In the genomic region with DNA sequence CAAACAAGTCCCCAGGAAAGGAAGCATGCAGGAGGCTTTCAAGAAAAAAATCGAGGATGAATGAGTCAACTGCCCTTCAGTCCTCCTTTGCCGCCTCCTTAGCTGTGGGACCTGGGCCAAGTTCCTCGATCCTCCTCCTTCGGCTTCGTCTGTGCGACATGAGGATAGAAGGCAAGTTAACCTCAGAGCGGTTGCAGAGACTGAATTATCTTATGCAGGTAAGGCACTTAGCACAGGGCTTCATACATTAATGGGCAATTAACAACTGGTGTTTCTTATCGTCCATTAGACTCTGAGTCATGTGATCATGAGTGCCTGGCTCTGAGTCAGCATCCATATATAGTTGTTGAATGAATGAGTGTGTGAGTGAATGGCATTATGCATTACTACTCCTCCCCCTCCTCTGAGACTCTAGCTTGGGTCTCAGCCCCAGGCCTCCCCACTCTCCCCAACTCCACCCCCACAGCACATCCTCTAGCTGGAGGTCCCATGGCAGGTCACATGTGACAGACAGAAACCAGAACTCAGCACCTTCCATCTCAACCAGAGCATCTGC, we compare ENCODE assay signal across 1 cellular context.
TF ChIP-seq lines count a peak whose summit lies in the region.

No MANE protein-coding gene starts in this region.

TF ChIP-seq in K562, 482 proteins besides CTCF, POLR2A, EP300 and RAD21 (continued from another document and continues in another):
- TF ChIP-seq SIRT6 (IDR thresholded peaks at IDR 0.05; ENCODE audit: low read depth, low read length) = no peak
- TF ChIP-seq HDGF (IDR thresholded peaks at IDR 0.05) = no peak
- TF ChIP-seq ZNF316 (IDR thresholded peaks at IDR 0.05) = peak; percentile 40
- peak; percentile 16 for TF ChIP-seq FOS (IDR thresholded peaks at IDR 0.05; ENCODE audit: extremely low read depth, insufficient read length)
- TF ChIP-seq, protein P1, sequence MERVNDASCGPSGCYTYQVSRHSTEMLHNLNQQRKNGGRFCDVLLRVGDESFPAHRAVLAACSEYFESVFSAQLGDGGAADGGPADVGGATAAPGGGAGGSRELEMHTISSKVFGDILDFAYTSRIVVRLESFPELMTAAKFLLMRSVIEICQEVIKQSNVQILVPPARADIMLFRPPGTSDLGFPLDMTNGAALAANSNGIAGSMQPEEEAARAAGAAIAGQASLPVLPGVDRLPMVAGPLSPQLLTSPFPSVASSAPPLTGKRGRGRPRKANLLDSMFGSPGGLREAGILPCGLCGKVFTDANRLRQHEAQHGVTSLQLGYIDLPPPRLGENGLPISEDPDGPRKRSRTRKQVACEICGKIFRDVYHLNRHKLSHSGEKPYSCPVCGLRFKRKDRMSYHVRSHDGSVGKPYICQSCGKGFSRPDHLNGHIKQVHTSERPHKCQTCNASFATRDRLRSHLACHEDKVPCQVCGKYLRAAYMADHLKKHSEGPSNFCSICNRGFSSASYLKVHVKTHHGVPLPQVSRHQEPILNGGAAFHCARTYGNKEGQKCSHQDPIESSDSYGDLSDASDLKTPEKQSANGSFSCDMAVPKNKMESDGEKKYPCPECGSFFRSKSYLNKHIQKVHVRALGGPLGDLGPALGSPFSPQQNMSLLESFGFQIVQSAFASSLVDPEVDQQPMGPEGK (CRISPR knock-in tag; IDR thresholded peaks at IDR 0.05; ENCODE audit: borderline replicate concordance) = no peak
- no peak for TF ChIP-seq ZNF395 (CRISPR knock-in tag; IDR thresholded peaks at IDR 0.05)
- TF ChIP-seq, protein P2, sequence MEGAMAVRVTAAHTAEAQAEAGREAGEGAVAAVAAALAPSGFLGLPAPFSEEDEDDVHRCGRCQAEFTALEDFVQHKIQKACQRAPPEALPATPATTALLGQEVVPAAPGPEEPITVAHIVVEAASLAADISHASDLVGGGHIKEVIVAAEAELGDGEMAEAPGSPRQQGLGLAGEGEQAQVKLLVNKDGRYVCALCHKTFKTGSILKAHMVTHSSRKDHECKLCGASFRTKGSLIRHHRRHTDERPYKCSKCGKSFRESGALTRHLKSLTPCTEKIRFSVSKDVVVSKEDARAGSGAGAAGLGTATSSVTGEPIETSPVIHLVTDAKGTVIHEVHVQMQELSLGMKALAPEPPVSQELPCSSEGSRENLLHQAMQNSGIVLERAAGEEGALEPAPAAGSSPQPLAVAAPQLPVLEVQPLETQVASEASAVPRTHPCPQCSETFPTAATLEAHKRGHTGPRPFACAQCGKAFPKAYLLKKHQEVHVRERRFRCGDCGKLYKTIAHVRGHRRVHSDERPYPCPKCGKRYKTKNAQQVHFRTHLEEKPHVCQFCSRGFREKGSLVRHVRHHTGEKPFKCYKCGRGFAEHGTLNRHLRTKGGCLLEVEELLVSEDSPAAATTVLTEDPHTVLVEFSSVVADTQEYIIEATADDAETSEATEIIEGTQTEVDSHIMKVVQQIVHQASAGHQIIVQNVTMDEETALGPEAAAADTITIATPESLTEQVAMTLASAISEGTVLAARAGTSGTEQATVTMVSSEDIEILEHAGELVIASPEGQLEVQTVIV (CRISPR knock-in tag; IDR thresholded peaks at IDR 0.05; ENCODE audit: borderline replicate concordance) = no peak
- TF ChIP-seq RFX5 (IDR thresholded peaks at IDR 0.05; ENCODE audit: low read depth, low read length) = no peak
- TF ChIP-seq, protein P3, sequence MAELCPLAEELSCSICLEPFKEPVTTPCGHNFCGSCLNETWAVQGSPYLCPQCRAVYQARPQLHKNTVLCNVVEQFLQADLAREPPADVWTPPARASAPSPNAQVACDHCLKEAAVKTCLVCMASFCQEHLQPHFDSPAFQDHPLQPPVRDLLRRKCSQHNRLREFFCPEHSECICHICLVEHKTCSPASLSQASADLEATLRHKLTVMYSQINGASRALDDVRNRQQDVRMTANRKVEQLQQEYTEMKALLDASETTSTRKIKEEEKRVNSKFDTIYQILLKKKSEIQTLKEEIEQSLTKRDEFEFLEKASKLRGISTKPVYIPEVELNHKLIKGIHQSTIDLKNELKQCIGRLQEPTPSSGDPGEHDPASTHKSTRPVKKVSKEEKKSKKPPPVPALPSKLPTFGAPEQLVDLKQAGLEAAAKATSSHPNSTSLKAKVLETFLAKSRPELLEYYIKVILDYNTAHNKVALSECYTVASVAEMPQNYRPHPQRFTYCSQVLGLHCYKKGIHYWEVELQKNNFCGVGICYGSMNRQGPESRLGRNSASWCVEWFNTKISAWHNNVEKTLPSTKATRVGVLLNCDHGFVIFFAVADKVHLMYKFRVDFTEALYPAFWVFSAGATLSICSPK (IDR thresholded peaks at IDR 0.05; ENCODE audit: borderline replicate concordance) = no peak
- TF ChIP-seq ZEB2 (IDR thresholded peaks at IDR 0.05) = no peak
- TF ChIP-seq, protein P4, sequence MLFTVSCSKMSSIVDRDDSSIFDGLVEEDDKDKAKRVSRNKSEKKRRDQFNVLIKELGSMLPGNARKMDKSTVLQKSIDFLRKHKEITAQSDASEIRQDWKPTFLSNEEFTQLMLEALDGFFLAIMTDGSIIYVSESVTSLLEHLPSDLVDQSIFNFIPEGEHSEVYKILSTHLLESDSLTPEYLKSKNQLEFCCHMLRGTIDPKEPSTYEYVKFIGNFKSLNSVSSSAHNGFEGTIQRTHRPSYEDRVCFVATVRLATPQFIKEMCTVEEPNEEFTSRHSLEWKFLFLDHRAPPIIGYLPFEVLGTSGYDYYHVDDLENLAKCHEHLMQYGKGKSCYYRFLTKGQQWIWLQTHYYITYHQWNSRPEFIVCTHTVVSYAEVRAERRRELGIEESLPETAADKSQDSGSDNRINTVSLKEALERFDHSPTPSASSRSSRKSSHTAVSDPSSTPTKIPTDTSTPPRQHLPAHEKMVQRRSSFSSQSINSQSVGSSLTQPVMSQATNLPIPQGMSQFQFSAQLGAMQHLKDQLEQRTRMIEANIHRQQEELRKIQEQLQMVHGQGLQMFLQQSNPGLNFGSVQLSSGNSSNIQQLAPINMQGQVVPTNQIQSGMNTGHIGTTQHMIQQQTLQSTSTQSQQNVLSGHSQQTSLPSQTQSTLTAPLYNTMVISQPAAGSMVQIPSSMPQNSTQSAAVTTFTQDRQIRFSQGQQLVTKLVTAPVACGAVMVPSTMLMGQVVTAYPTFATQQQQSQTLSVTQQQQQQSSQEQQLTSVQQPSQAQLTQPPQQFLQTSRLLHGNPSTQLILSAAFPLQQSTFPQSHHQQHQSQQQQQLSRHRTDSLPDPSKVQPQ (CRISPR knock-in tag; IDR thresholded peaks at IDR 0.05; ENCODE audit: borderline replicate concordance) = no peak
- peak; percentile 77; the same call in 1 of the 2 replicates for TF ChIP-seq EHMT2 (IDR thresholded peaks at IDR 0.05)
- TF ChIP-seq ZNF695 (CRISPR knock-in tag; IDR thresholded peaks at IDR 0.05) = no peak
- no peak for TF ChIP-seq BRF1 (IDR thresholded peaks at IDR 0.05; ENCODE audit: borderline replicate concordance, extremely low read depth, insufficient read length)
- TF ChIP-seq NFYB (IDR thresholded peaks at IDR 0.05; ENCODE audit: extremely low read depth, insufficient read length) = no peak
- peak; percentile 90 for TF ChIP-seq NFIC (IDR thresholded peaks at IDR 0.05)
- TF ChIP-seq ZNF830 (CRISPR knock-in tag; IDR thresholded peaks at IDR 0.05) = no peak
- TF ChIP-seq ZNF444 (CRISPR knock-in tag; IDR thresholded peaks at IDR 0.05) = no peak
- TF ChIP-seq SNRNP70 (optimal IDR thresholded peaks at IDR 0.05; ENCODE audit: low read depth, low read length) = no peak
- no peak for TF ChIP-seq SRSF7 (optimal IDR thresholded peaks at IDR 0.05; ENCODE audit: low read depth, low read length)
- TF ChIP-seq BHLHE40 (IDR thresholded peaks at IDR 0.05; ENCODE audit: low read length) = peak; percentile 65
- no peak for TF ChIP-seq FIP1L1 (IDR thresholded peaks at IDR 0.05; ENCODE audit: low read depth, low read length, poor library complexity, severe bottlenecking)
- no peak for TF ChIP-seq COPS2 (conservative IDR thresholded peaks at IDR 0.05)
- no peak for TF ChIP-seq CCAR2 (IDR thresholded peaks at IDR 0.05; ENCODE audit: low read depth, low read length)
- TF ChIP-seq GABPA (tag; conservative IDR thresholded peaks at IDR 0.05; ENCODE audit: low read depth) = no peak
- TF ChIP-seq, protein P5, sequence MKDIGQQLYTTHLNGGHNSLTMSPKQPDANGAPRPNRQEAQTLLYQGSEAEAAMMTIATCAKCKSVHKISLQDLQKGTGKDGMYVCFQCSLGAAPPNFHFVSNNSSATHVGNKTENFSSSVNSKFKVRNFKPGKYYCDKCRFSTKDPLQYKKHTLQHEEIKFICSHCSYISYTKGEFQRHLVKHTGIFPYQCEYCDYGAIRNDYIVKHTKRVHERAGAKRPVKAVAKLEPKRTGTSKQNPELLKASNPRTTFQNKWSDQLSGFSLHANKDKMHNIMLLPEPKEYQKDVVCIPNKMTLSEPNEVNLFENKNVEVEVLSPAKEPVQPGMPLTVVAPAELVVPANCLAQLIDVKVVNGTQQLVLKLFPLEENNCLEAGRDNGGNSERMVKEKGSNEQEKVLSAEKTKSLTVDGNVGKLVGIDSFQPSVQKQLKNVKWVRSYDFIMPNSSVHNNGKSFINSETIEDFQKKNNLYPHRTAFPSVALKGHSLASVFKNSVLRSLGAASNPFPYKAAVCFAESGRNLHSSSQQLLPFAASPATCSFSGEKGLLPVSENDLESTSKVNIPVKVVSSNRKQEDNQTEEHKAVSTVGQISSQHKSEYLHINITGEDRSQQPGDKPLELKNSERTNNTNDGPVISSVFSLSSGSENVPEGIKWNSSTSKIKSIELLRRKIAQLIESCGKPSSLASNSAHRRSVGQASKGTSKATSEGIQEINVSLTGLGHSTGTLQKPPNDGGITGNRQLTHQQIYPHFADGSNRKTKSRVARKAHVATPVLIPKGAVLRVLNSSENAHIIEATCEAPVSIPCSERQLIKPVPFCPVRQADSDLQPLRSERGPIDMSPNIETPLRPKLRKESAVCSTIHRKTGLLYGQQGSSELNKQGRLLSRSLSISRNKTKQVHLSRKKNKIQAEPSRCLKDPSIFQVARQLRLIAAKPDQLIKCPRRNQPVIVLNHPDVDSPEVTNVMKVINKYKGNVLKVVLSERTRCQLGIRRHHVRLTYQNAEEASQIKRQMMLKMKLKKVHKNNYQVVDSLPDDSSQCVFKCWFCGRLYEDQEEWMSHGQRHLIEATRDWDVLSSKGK (CRISPR knock-in tag; IDR thresholded peaks at IDR 0.05) = no peak
- TF ChIP-seq, protein P6, sequence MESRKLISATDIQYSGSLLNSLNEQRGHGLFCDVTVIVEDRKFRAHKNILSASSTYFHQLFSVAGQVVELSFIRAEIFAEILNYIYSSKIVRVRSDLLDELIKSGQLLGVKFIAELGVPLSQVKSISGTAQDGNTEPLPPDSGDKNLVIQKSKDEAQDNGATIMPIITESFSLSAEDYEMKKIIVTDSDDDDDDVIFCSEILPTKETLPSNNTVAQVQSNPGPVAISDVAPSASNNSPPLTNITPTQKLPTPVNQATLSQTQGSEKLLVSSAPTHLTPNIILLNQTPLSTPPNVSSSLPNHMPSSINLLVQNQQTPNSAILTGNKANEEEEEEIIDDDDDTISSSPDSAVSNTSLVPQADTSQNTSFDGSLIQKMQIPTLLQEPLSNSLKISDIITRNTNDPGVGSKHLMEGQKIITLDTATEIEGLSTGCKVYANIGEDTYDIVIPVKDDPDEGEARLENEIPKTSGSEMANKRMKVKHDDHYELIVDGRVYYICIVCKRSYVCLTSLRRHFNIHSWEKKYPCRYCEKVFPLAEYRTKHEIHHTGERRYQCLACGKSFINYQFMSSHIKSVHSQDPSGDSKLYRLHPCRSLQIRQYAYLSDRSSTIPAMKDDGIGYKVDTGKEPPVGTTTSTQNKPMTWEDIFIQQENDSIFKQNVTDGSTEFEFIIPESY (CRISPR knock-in tag; IDR thresholded peaks at IDR 0.05) = no peak
- no peak for TF ChIP-seq ZFP30 (CRISPR knock-in tag; IDR thresholded peaks at IDR 0.05; ENCODE audit: borderline replicate concordance)
- no peak for TF ChIP-seq OTX1 (CRISPR knock-in tag; IDR thresholded peaks at IDR 0.05)
- no peak for TF ChIP-seq VEZF1 (CRISPR knock-in tag; IDR thresholded peaks at IDR 0.05)
- peak; percentile 94; the same call in 1 of the 2 replicates for TF ChIP-seq SREBF2 (CRISPR knock-in tag; IDR thresholded peaks at IDR 0.05)
- TF ChIP-seq FOXP1 (CRISPR knock-in tag; IDR thresholded peaks at IDR 0.05) = no peak
- no peak for TF ChIP-seq KLF16 (IDR thresholded peaks at IDR 0.05)
- no peak for TF ChIP-seq POLR2AphosphoS2 (IDR thresholded peaks at IDR 0.05; ENCODE audit: low read length)
- TF ChIP-seq EP400 (IDR thresholded peaks at IDR 0.05) = no peak
- no peak for TF ChIP-seq NFATC3 (IDR thresholded peaks at IDR 0.05)
- TF ChIP-seq CBX8 (IDR thresholded peaks at IDR 0.05; ENCODE audit: borderline replicate concordance, extremely low read depth, low read depth, low read length, poor library complexity, severe bottlenecking) = no peak
- TF ChIP-seq SOX6 (IDR thresholded peaks at IDR 0.05) = no peak
